32 cellular contexts compared by ENCODE assay signal in the genomic region with DNA sequence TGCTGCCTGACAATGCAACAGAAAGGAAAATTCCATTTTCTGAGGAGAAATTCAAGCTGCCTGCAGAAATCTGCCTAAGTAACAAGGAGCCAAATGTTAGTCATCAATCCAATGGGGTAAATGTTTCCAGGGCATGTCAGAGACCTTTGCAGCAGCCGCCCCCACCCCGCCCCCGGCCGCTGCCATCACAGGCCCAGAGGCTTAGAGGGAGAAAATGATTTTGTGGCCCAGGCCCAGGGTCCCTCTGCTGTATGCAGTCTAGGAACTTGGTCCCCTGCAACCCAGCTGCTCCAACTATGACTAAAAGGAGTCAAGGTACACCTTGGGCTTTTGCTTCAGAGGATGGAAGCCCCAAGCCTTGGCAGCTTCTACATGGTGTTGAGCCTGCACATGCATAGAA. TPM values are rescaled to one million over a fixed set of nuclear protein-coding genes. Genes with fewer than 3 reads are reported as not detected.
"Had no signal": no experiment of that assay in that cellular context is flagged by ENCODE, and none has a peak within 500 bp of the region (broad histone marks: within the 10 kb centered on the region; RNA-seq: fewer than 3 reads in every experiment).

No MANE protein-coding gene starts in this region.

- H3K27ac Mint-ChIP-seq: stimulated activated effector memory CD8-positive, alpha-beta T cell treated with anti-CD3 and anti-CD28 coated beads, Interleukin-12 subunit alpha, Interleukin-12 subunit beta, amount 100 ng/mL, for 72 hours; stimulated activated memory B cell treated with anti-CD40 and anti-IgM and Interleukin-4, amounts not matched to agents 10 μg/mL and 1 μg/mL and 100 μg/mL, for 72 hours; stimulated activated naive B cell treated with anti-CD40 and anti-IgM and Interleukin-4, amounts not matched to agents 10 μg/mL and 1 μg/mL and 100 μg/mL, for 72 hours; stimulated activated naive CD8-positive, alpha-beta T cell treated with anti-CD3 and anti-CD28 coated beads, Interleukin-15, amount 100 ng/mL, for 72 hours; stimulated activated naive CD8-positive, alpha-beta T cell treated with anti-CD3 and anti-CD28 coated beads, Interleukin-15, Interleukin-2, amounts not matched to agents 100 ng/mL and 50 ng/mL, for 24 hours; type B pancreatic cell had no signal

- H3K4me1 Mint-ChIP-seq: stimulated activated memory B cell treated with anti-CD40 and anti-IgM and Interleukin-4, amounts not matched to agents 10 μg/mL and 1 μg/mL and 100 μg/mL, for 72 hours; stimulated activated naive CD8-positive, alpha-beta T cell treated with anti-CD3 and anti-CD28 coated beads, Interleukin-15, amount 100 ng/mL, for 72 hours had no signal

- H3K9me3 Mint-ChIP-seq: stimulated activated effector memory CD8-positive, alpha-beta T cell treated with anti-CD3 and anti-CD28 coated beads, Interleukin-12 subunit alpha, Interleukin-12 subunit beta, amount 100 ng/mL, for 72 hours had no signal

- DNase-seq: stimulated activated CD4-positive, alpha-beta T cell treated with anti-CD3 and anti-CD28 coated beads, Interleukin-2, amount 100 ng/mL, for 48 hours; stimulated activated CD4-positive, alpha-beta T cell treated with anti-CD3 and anti-CD28 coated beads, Interleukin-4, amount 100 ng/mL, for 1 hour; stimulated activated CD4-positive, alpha-beta T cell treated with anti-CD3 and anti-CD28 coated beads, Interleukin-4, amount 100 ng/mL, for 24 hours; stimulated activated CD4-positive, alpha-beta T cell treated with anti-CD3 and anti-CD28 coated beads, Interleukin-4, amount 100 ng/mL, for 4 hours; stimulated activated CD8-positive, alpha-beta memory T cell treated with anti-CD3 and anti-CD28 coated beads, Interleukin-4, amount 100 ng/mL, for 48 hours; stimulated activated naive B cell treated with anti-CD40 and anti-IgM and Interleukin-4, amounts not matched to agents 10 μg/mL and 1 μg/mL and 100 μg/mL, for 72 hours; stimulated activated naive CD4-positive, alpha-beta T cell; stimulated activated naive CD4-positive, alpha-beta T cell treated with Interleukin-2 at 50 U/mL for 16 hours; stimulated activated naive CD8-positive, alpha-beta T cell treated with anti-CD3 and anti-CD28 coated beads, Interleukin-15, amount 100 ng/mL, for 72 hours; stimulated activated naive CD8-positive, alpha-beta T cell treated with anti-CD3 and anti-CD28 coated beads, Interleukin-15, Interleukin-2, amounts not matched to agents 100 U/mL and 50 U/mL, for 24 hours; stomach; substantia nigra; testis; thyroid gland; tibial artery; transverse colon; trophoblast cell; upper lobe of right lung; uterus had no signal

- H3K4me3 ChIP-seq: stomach, suprapubic skin, testis, thoracic aorta, thyroid gland, tibial artery, tibial nerve, transverse colon, upper lobe of left lung, upper lobe of right lung, uterus, vagina had no signal

- H3K27ac ChIP-seq: stomach, suprapubic skin, testis, thoracic aorta, thyroid gland, tibial artery, tibial nerve, transverse colon, upper lobe of left lung, upper lobe of right lung, uterus, vagina had no signal

- H3K4me1 ChIP-seq: transverse colon, upper lobe of left lung, upper lobe of right lung, uterus, vagina had no signal

- H3K27me3 Mint-ChIP-seq: stimulated activated memory B cell treated with anti-CD40 and anti-IgM and Interleukin-4, amounts not matched to agents 10 μg/mL and 1 μg/mL and 100 μg/mL, for 72 hours; stimulated activated naive CD8-positive, alpha-beta T cell treated with anti-CD3 and anti-CD28 coated beads, Interleukin-15, amount 100 ng/mL, for 72 hours had no signal

- H3K36me3 ChIP-seq: stomach, suprapubic skin, thoracic aorta, thyroid gland, tibial artery, transverse colon, upper lobe of left lung, upper lobe of right lung, uterus, vagina had no signal

- H3K27me3 ChIP-seq: stomach, suprapubic skin, testis, thyroid gland, tibial artery, tibial nerve, transverse colon, upper lobe of left lung, upper lobe of right lung, uterus, vagina had no signal

- H3K4me3 Mint-ChIP-seq: stimulated activated effector memory CD8-positive, alpha-beta T cell treated with anti-CD3 and anti-CD28 coated beads, Interleukin-12 subunit alpha, Interleukin-12 subunit beta, amount 100 ng/mL, for 72 hours; stimulated activated memory B cell treated with anti-CD40 and anti-IgM and Interleukin-4, amounts not matched to agents 10 μg/mL and 1 μg/mL and 100 μg/mL, for 72 hours; stimulated activated naive B cell treated with anti-CD40 and anti-IgM and Interleukin-4, amounts not matched to agents 10 μg/mL and 1 μg/mL and 100 μg/mL, for 72 hours; stimulated activated naive CD8-positive, alpha-beta T cell treated with anti-CD3 and anti-CD28 coated beads, Interleukin-15, amount 100 ng/mL, for 72 hours; stimulated activated naive CD8-positive, alpha-beta T cell treated with anti-CD3 and anti-CD28 coated beads, Interleukin-15, Interleukin-2, amounts not matched to agents 100 ng/mL and 50 ng/mL, for 24 hours; type B pancreatic cell had no signal

- H3K9me3 ChIP-seq: stomach, suprapubic skin, testis, thoracic aorta, thyroid gland, tibial artery, tibial nerve, transverse colon, upper lobe of left lung, upper lobe of right lung, uterus, vagina had no signal

- H3K36me3 Mint-ChIP-seq: stimulated activated effector memory CD8-positive, alpha-beta T cell treated with anti-CD3 and anti-CD28 coated beads, Interleukin-12 subunit alpha, Interleukin-12 subunit beta, amount 100 ng/mL, for 72 hours had no signal

- ATAC-seq: stimulated activated effector memory CD8-positive, alpha-beta T cell treated with anti-CD3 and anti-CD28 coated beads, Interleukin-12 subunit alpha, Interleukin-12 subunit beta, amount 100 ng/mL, for 72 hours; stimulated activated memory B cell treated with anti-CD40 and anti-IgM and Interleukin-4, amounts not matched to agents 10 μg/mL and 1 μg/mL and 100 μg/mL, for 72 hours; stimulated activated naive B cell treated with anti-CD40 and anti-IgM and Interleukin-4, amounts not matched to agents 10 μg/mL and 1 μg/mL and 100 μg/mL, for 72 hours; stimulated activated naive CD8-positive, alpha-beta T cell treated with anti-CD3 and anti-CD28 coated beads, Interleukin-15, amount 100 ng/mL, for 72 hours; stimulated activated naive CD8-positive, alpha-beta T cell treated with anti-CD3 and anti-CD28 coated beads, Interleukin-15, Interleukin-2, amounts not matched to agents 100 U/mL and 50 U/mL, for 24 hours; upper lobe of right lung had no signal

RNA-seq across cellular contexts. Expression of gene KCNV2, which starts 50.7 kb away (rescaled TPM):
- total RNA-seq: stomach, subcutaneous adipose tissue, suprapubic skin, temporal lobe, thoracic aorta, thyroid gland, tibial nerve, transverse colon, upper lobe of left lung, upper lobe of right lung, ureter, urinary bladder, uterus, vagina had no signal
